1 cellular context compared by ENCODE assay signal in the genomic region with DNA sequence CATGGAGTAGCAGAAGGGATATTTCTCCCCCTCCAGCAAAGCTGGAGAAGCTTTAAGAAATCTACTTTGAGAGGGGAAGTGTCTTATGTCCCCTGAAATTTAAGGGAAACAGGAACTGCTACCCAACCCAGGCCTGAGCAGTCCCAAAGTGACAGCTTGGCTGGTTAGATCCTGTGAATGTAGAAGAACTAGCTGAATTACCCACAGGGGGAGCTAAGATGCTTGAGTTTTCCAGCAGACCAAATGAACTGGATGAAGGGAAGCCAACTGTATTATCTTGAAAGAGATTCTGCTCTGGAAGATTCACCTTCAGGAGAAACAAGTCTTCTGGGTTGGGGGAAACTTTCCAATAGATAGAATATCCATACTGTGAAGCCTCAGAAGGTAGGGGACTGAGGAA.
TF ChIP-seq lines count a peak whose summit lies in the region.

No MANE protein-coding gene starts in this region.

TF ChIP-seq in WTC11, 78 proteins besides CTCF, POLR2A, EP300 and RAD21 (continued from another document):
- TF ChIP-seq, protein P1, sequence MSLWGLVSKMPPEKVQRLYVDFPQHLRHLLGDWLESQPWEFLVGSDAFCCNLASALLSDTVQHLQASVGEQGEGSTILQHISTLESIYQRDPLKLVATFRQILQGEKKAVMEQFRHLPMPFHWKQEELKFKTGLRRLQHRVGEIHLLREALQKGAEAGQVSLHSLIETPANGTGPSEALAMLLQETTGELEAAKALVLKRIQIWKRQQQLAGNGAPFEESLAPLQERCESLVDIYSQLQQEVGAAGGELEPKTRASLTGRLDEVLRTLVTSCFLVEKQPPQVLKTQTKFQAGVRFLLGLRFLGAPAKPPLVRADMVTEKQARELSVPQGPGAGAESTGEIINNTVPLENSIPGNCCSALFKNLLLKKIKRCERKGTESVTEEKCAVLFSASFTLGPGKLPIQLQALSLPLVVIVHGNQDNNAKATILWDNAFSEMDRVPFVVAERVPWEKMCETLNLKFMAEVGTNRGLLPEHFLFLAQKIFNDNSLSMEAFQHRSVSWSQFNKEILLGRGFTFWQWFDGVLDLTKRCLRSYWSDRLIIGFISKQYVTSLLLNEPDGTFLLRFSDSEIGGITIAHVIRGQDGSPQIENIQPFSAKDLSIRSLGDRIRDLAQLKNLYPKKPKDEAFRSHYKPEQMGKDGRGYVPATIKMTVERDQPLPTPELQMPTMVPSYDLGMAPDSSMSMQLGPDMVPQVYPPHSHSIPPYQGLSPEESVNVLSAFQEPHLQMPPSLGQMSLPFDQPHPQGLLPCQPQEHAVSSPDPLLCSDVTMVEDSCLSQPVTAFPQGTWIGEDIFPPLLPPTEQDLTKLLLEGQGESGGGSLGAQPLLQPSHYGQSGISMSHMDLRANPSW (CRISPR knock-in tag; conservative IDR thresholded peaks at IDR 0.05; ENCODE audit: low read depth), result no peak
- TF ChIP-seq PRRX2 (CRISPR knock-in tag; IDR thresholded peaks at IDR 0.05) (no peak), NFATC4 (CRISPR knock-in tag; IDR thresholded peaks at IDR 0.05) (no peak), SMAD3 (CRISPR knock-in tag; IDR thresholded peaks at IDR 0.05; ENCODE audit: borderline replicate concordance) (no peak)
- TF ChIP-seq, protein P2, sequence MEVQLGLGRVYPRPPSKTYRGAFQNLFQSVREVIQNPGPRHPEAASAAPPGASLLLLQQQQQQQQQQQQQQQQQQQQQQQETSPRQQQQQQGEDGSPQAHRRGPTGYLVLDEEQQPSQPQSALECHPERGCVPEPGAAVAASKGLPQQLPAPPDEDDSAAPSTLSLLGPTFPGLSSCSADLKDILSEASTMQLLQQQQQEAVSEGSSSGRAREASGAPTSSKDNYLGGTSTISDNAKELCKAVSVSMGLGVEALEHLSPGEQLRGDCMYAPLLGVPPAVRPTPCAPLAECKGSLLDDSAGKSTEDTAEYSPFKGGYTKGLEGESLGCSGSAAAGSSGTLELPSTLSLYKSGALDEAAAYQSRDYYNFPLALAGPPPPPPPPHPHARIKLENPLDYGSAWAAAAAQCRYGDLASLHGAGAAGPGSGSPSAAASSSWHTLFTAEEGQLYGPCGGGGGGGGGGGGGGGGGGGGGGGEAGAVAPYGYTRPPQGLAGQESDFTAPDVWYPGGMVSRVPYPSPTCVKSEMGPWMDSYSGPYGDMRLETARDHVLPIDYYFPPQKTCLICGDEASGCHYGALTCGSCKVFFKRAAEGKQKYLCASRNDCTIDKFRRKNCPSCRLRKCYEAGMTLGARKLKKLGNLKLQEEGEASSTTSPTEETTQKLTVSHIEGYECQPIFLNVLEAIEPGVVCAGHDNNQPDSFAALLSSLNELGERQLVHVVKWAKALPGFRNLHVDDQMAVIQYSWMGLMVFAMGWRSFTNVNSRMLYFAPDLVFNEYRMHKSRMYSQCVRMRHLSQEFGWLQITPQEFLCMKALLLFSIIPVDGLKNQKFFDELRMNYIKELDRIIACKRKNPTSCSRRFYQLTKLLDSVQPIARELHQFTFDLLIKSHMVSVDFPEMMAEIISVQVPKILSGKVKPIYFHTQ (CRISPR knock-in tag; IDR thresholded peaks at IDR 0.05), result no peak
- TF ChIP-seq, protein P3, sequence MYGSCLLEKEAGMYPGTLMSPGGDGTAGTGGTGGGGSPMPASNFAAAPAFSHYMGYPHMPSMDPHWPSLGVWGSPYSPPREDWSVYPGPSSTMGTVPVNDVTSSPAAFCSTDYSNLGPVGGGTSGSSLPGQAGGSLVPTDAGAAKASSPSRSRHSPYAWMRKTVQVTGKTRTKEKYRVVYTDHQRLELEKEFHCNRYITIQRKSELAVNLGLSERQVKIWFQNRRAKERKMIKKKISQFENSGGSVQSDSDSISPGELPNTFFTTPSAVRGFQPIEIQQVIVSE (CRISPR knock-in tag; IDR thresholded peaks at IDR 0.05; ENCODE audit: borderline replicate concordance), result no peak
- TF ChIP-seq, protein P4, sequence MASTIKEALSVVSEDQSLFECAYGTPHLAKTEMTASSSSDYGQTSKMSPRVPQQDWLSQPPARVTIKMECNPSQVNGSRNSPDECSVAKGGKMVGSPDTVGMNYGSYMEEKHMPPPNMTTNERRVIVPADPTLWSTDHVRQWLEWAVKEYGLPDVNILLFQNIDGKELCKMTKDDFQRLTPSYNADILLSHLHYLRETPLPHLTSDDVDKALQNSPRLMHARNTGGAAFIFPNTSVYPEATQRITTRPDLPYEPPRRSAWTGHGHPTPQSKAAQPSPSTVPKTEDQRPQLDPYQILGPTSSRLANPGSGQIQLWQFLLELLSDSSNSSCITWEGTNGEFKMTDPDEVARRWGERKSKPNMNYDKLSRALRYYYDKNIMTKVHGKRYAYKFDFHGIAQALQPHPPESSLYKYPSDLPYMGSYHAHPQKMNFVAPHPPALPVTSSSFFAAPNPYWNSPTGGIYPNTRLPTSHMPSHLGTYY (CRISPR knock-in tag; IDR thresholded peaks at IDR 0.05), result no peak
